24 cellular contexts compared by ENCODE assay signal in genomic region chr3:103589770-103590169, GRCh38.
DNase-seq lines count a peak whose midpoint lies in the region; ATAC-seq, FAIRE-seq and TF ChIP-seq lines count a peak whose summit lies in the region.
"Had no signal": no experiment of that assay in that cellular context is flagged by ENCODE, and none has a peak within 500 bp of the region (broad histone marks: within the 10 kb centered on the region; RNA-seq: fewer than 3 reads in every experiment).

No MANE protein-coding gene starts in this region.

- H3K36me3 ChIP-seq in HepG2 (replicated peaks in 1 of 2; ENCODE audit: control insufficient read depth in 1 of 2, insufficient read depth in 2 of 2, low read length in 2 of 2) (no peaks in the 10 kb centered on the region), right lobe of liver (no peaks in the 10 kb centered on the region), K562 (ENCODE audit: control insufficient read depth, insufficient read depth, low read length) (no peaks in the 10 kb centered on the region), Peyer's patch (no peaks in the 10 kb centered on the region)
- H3K36me3 ChIP-seq: BE2C, BLaER1 had no signal

- no peak overlapping the region for H2AFZ ChIP-seq in HepG2 (ENCODE audit: low read length)
- H2AFZ ChIP-seq in K562 (ENCODE audit: low read depth, low read length): no peak overlapping the region

- intact Hi-C loops in HepG2 (cut with micrococcal nuclease; ENCODE audit: unreplicated experiment): no loop called here
- intact Hi-C loops in right lobe of liver (cut with DNase I): no loop called here
- intact Hi-C loops in K562 (cut with micrococcal nuclease): no loop called here

- CTCF ChIA-PET in HepG2 (lab: Yijun Ruan, JAX; ENCODE audit: low intra/inter-chr PET ratio, low total read pairs) (no interaction called here), K562 (lab: Yijun Ruan, JAX; ENCODE audit: low intra/inter-chr PET ratio) (no interaction called here)

- DNase-seq in HepG2 (ENCODE audit: low spot score) (no peak), right lobe of liver (no peak), K562 (ENCODE audit: extremely low read depth in 1 of 4, low spot score in 3 of 4) (no peak), Peyer's patch (no peak)
- DNase-seq: ACHN; BE2C; C1 segment of cervical spinal cord; CD4-positive, alpha-beta memory T cell; CD4-positive, CD25-positive, alpha-beta regulatory T cell; CD8-positive, alpha-beta memory T cell; COR-L47; DMS 273 treated with DMSO at 0.1 percent for 48 hours; DMS153; DMS53; DMS79; DND-41; EL; GDM1 had no signal

- in situ Hi-C loops in HepG2 (cut with HindIII; ENCODE audit: extremely low pct_ligation_motif_present, low pct_unique_long_range_greater_than_20kb) (no loop called here), K562 (cut with MboI) (no loop called here)

- H3K9ac ChIP-seq in HepG2 (ENCODE audit: insufficient read depth, low read depth, low read length) (no peak overlapping the region), K562 (ENCODE audit: insufficient read depth in 1 of 2, low read depth in 2 of 2, low read length in 2 of 2) (no peak overlapping the region)
- H3K9ac ChIP-seq: BLaER1 had no signal

- 72% methylated on average over 2 of the region's 2 CpGs for WGBS in HepG2 (ENCODE audit: low lambda C conversion rate)
- WGBS in right lobe of liver (ENCODE audit: insufficient coverage, low coverage, low lambda C conversion rate, missing lambda C conversion rate): 68% methylated on average over 2 of the region's 2 CpGs
- WGBS in K562 (ENCODE audit: insufficient coverage, low coverage, missing lambda C conversion rate): 0% methylated on average over 2 of the region's 2 CpGs

- ATAC-seq in HepG2 (no peak), right lobe of liver (no peak), K562 (no peak), HG02973 (IDR thresholded peaks at IDR 0.05; ENCODE audit: unreplicated experiment) (no peak)
- ATAC-seq: GM12878 had no signal

- no peak for TF ChIP-seq CTCF in HepG2 (CRISPR knock-in tag; IDR thresholded peaks at IDR 0.05)
- no peak for TF ChIP-seq CTCF in right lobe of liver (IDR thresholded peaks at IDR 0.05)
- TF ChIP-seq CTCF in K562 (IDR thresholded peaks at IDR 0.05 in 2 of 3, conservative IDR thresholded peaks at IDR 0.05 in 1 of 3; ENCODE audit: insufficient read depth in 2 of 3, low read depth in 1 of 3, low read length in 3 of 3): no peak
- no peak for TF ChIP-seq CTCF in Peyer's patch (IDR thresholded peaks at IDR 0.05)

- POLR2A ChIA-PET in HepG2 (lab: Yijun Ruan, JAX) (no interaction called here), K562 (lab: Yijun Ruan, JAX) (no interaction called here)

- no peak overlapping the region for H3K4me3 ChIP-seq in HepG2 (replicated peaks in 1 of 3; ENCODE audit: insufficient read depth in 1 of 3, low read depth in 2 of 3, low read length in 3 of 3)
- no peak overlapping the region for H3K4me3 ChIP-seq in right lobe of liver
- H3K4me3 ChIP-seq in K562: no peak overlapping the region
- H3K4me3 ChIP-seq in Peyer's patch: no peak overlapping the region
- H3K4me3 ChIP-seq: BLaER1, GM12878 had no signal

- no TSS peak for BruUV-seq in HepG2 (replicated peaks; lab: Mats Ljungman, UMichigan)
- BruUV-seq in K562 (replicated peaks; lab: Mats Ljungman, UMichigan): no TSS peak

- H4K20me1 ChIP-seq in HepG2 (ENCODE audit: insufficient read depth, low read length) (no peaks in the 10 kb centered on the region), K562 (replicated peaks; ENCODE audit: control insufficient read depth, insufficient read depth, low read length) (no peaks in the 10 kb centered on the region)
- H4K20me1 ChIP-seq: BLaER1 had no signal

- FAIRE-seq in HepG2 (lab: Jason Lieb, UNC): no peak
- no peak for FAIRE-seq in K562 (lab: Jason Lieb, UNC)
- FAIRE-seq: GM12878, GM12892, GM18507 had no signal

- no peaks in the 10 kb centered on the region for H3K79me2 ChIP-seq in HepG2 (ENCODE audit: insufficient read depth, low read length)
- no peaks in the 10 kb centered on the region for H3K79me2 ChIP-seq in K562 (ENCODE audit: control insufficient read depth, insufficient read depth, low read length)

- no peak overlapping the region for H3K27ac ChIP-seq in HepG2 (ENCODE audit: extremely low read length, insufficient read depth, low read length)
- H3K27ac ChIP-seq in right lobe of liver: no peak overlapping the region
- no peak overlapping the region for H3K27ac ChIP-seq in K562 (ENCODE audit: extremely low read depth, low read depth, low read length)
- H3K27ac ChIP-seq in Peyer's patch: no peak overlapping the region
- H3K27ac ChIP-seq: 22Rv1, BLaER1 had no signal

- no peaks in the 10 kb centered on the region for H3K9me1 ChIP-seq in K562 (ENCODE audit: control insufficient read depth, insufficient read depth, low read length)

- H3K4me1 ChIP-seq in HepG2 (ENCODE audit: insufficient read depth, low read length) (no peaks in the 10 kb centered on the region), right lobe of liver (no peaks in the 10 kb centered on the region), K562 (replicated peaks in 1 of 2; ENCODE audit: control insufficient read depth in 2 of 2, insufficient read depth in 2 of 2, low read length in 2 of 2) (no peaks in the 10 kb centered on the region), Peyer's patch (no peaks in the 10 kb centered on the region)
- H3K4me1 ChIP-seq: BE2C, BLaER1 had no signal

- TF ChIP-seq POLR2A in HepG2 (IDR thresholded peaks at IDR 0.05; ENCODE audit: insufficient read depth in 1 of 2, low read depth in 2 of 2, low read length in 2 of 2) (no peak), right lobe of liver (IDR thresholded peaks at IDR 0.05) (no peak), K562 (conservative IDR thresholded peaks at IDR 0.05) (no peak), Peyer's patch (IDR thresholded peaks at IDR 0.05) (no peak)

- H3K27me3 ChIP-seq in HepG2 (ENCODE audit: control insufficient read depth in 1 of 2, insufficient read depth in 2 of 2, low read length in 2 of 2) (no peaks in the 10 kb centered on the region), right lobe of liver (no peaks in the 10 kb centered on the region), K562 (ENCODE audit: control insufficient read depth in 2 of 2, insufficient read depth in 2 of 2, low read length in 2 of 2) (no peaks in the 10 kb centered on the region), Peyer's patch (no peaks in the 10 kb centered on the region)
- H3K27me3 ChIP-seq: BE2C, BLaER1 had no signal

- TF ChIP-seq EP300 in HepG2 (IDR thresholded peaks at IDR 0.05; ENCODE audit: low read depth in 2 of 2, low read length in 2 of 2) (no peak), HepG2 (CRISPR knock-in tag; IDR thresholded peaks at IDR 0.05; ENCODE audit: borderline replicate concordance) (no peak), K562 (IDR thresholded peaks at IDR 0.05; ENCODE audit: low read length) (no peak)

- TF ChIP-seq RAD21 in HepG2 (CRISPR knock-in tag; IDR thresholded peaks at IDR 0.05) (no peak), K562 (CRISPR knock-in tag; conservative IDR thresholded peaks at IDR 0.05 in 1 of 2, IDR thresholded peaks at IDR 0.05 in 1 of 2) (no peak)

- H3K4me2 ChIP-seq in HepG2 (ENCODE audit: low read depth, low read length): no peak overlapping the region
- H3K4me2 ChIP-seq in K562 (ENCODE audit: insufficient read depth, low read length): no peak overlapping the region
- H3K4me2 ChIP-seq: BLaER1 had no signal

- no peaks in the 10 kb centered on the region for H3K9me3 ChIP-seq in HepG2 (ENCODE audit: low read length)
- no peaks in the 10 kb centered on the region for H3K9me3 ChIP-seq in right lobe of liver
- H3K9me3 ChIP-seq in K562 (replicated peaks; ENCODE audit: control insufficient read depth, insufficient read depth, low read depth, low read length): no peaks in the 10 kb centered on the region
- H3K9me3 ChIP-seq in Peyer's patch: no peaks in the 10 kb centered on the region
- H3K9me3 ChIP-seq: BE2C, BLaER1 had no signal

TF ChIP-seq in HepG2, 621 proteins besides CTCF, POLR2A, EP300 and RAD21 (continues in another document):
- TF ChIP-seq MAFF (IDR thresholded peaks at IDR 0.05; ENCODE audit: low read depth, low read length): peak; percentile 90
- TF ChIP-seq ZNF710 (CRISPR knock-in tag; IDR thresholded peaks at IDR 0.05; ENCODE audit: borderline replicate concordance): no peak
- no peak for TF ChIP-seq SRSF9 (IDR thresholded peaks at IDR 0.05; ENCODE audit: borderline replicate concordance, insufficient read depth, low read depth, low read length, poor library complexity, severe bottlenecking)

TF ChIP-seq in K562, 482 proteins besides CTCF, POLR2A, EP300 and RAD21:
- peak; percentile 30; the same call in 1 of the 2 replicates for TF ChIP-seq MAFK (IDR thresholded peaks at IDR 0.05; ENCODE audit: low read length)
- peak; percentile 45; the same call in 1 of the 2 replicates for TF ChIP-seq ZNF316 (IDR thresholded peaks at IDR 0.05)
- TF ChIP-seq MAFG (tag; conservative IDR thresholded peaks at IDR 0.05): 0 out of 2 replicates have a peak, but pooled peaks have one; percentile 7
- TF ChIP-seq RBM34 (IDR thresholded peaks at IDR 0.05; ENCODE audit: borderline replicate concordance, insufficient read depth, low read length): no peak

Comparison
In these comparisons a context has a peak if more than half of its experiments do, and no peak if none do; other contexts are left out.
1. Of the 241 proteins assayed by ChIP-seq in both HepG2 and K562: peak only in HepG2: MAFF; only in K562: MAFG; in both: MAFK; in neither: 238.